In genomic region chr1:2580691-2581090, GRCh38 we compare ENCODE assay signal across 1 cellular context.
TF ChIP-seq lines count a peak whose summit lies in the region.

No MANE protein-coding gene starts in this region.

TF ChIP-seq in endothelial cell of umbilical vein, 7 proteins besides CTCF, POLR2A, EP300 and RAD21:
- no peak for TF ChIP-seq FOS (IDR thresholded peaks at IDR 0.05; ENCODE audit: borderline replicate concordance, insufficient read depth, low read length)
- TF ChIP-seq MAX (IDR thresholded peaks at IDR 0.05; ENCODE audit: insufficient read depth, insufficient read length): no peak
- TF ChIP-seq EZH2 (IDR thresholded peaks at IDR 0.05; ENCODE audit: borderline replicate concordance, low read depth, low read length, severe bottlenecking): no peak
- TF ChIP-seq POLR2AphosphoS5 (IDR thresholded peaks at IDR 0.05; ENCODE audit: insufficient read depth, low read depth, low read length): no peak
- TF ChIP-seq MYC (IDR thresholded peaks at IDR 0.05; ENCODE audit: low read depth, low read length): no peak
- no peak for TF ChIP-seq JUN (IDR thresholded peaks at IDR 0.05; ENCODE audit: borderline replicate concordance, insufficient read depth, insufficient read length, low read depth)
- TF ChIP-seq GATA2 (IDR thresholded peaks at IDR 0.05; ENCODE audit: insufficient read depth, insufficient read length, low read depth, low read length): no peak
